ENCODE assay signal across 14 cellular contexts in genomic region chr5:169742773-169743296, GRCh38.
DNase-seq lines count a peak whose midpoint lies in the region; ATAC-seq and TF ChIP-seq lines count a peak whose summit lies in the region.
"Had no signal": no experiment of that assay in that cellular context is flagged by ENCODE, and none has a peak within 500 bp of the region (broad histone marks: within the 10 kb centered on the region; RNA-seq: fewer than 3 reads in every experiment).

No MANE protein-coding gene starts in this region.

- intact Hi-C loops in CD14-positive monocyte (cut with micrococcal nuclease), result no loop called here
- intact Hi-C loops in sigmoid colon (cut with DNase I), result no loop called here

- H3K27me3 Mint-ChIP-seq in CD14-positive monocyte (ENCODE audit: low read depth in 3 of 3), result no peaks in the 10 kb centered on the region
- no peaks in the 10 kb centered on the region for H3K27me3 Mint-ChIP-seq in activated CD8-positive, alpha-beta T cell treated with anti-CD3 and anti-CD28 coated beads, Interleukin-2, amount 10 ng/mL, durations not matched to agents 7 days and 5 days (ENCODE audit: low read depth)
- H3K27me3 Mint-ChIP-seq in stimulated activated naive B cell treated with anti-CD40 and anti-IgM and Interleukin-4, amounts not matched to agents 10 μg/mL and 1 μg/mL and 100 μg/mL, for 72 hours, result no peaks in the 10 kb centered on the region
- H3K27me3 Mint-ChIP-seq: activated CD4-positive, alpha-beta memory T cell treated with anti-CD3 and anti-CD28 coated beads for 36 hours; T-cell had no signal

- H3K27ac Mint-ChIP-seq in CD14-positive monocyte, result peak overlapping the region; percentile 68 to 92 (median 80)
- H3K27ac Mint-ChIP-seq in activated CD8-positive, alpha-beta T cell treated with anti-CD3 and anti-CD28 coated beads, Interleukin-2, amount 10 ng/mL, durations not matched to agents 7 days and 5 days, result no peak overlapping the region
- H3K27ac Mint-ChIP-seq in stimulated activated naive B cell treated with anti-CD40 and anti-IgM and Interleukin-4, amounts not matched to agents 10 μg/mL and 1 μg/mL and 100 μg/mL, for 72 hours, result no peak overlapping the region
- H3K27ac Mint-ChIP-seq: activated CD4-positive, alpha-beta memory T cell treated with anti-CD3 and anti-CD28 coated beads for 36 hours; nephron; T-cell had no signal

- no peak for TF ChIP-seq CTCF in CD14-positive monocyte (IDR thresholded peaks at IDR 0.05)
- no peak for TF ChIP-seq CTCF in neutrophil (IDR thresholded peaks at IDR 0.05)
- no peak for TF ChIP-seq CTCF in sigmoid colon (IDR thresholded peaks at IDR 0.05)

- 73 to 80% methylated on average over 7 of the region's 7 CpGs for WGBS in sigmoid colon, 2 donors

- no peak overlapping the region for H3K4me3 Mint-ChIP-seq in CD14-positive monocyte
- no peak overlapping the region for H3K4me3 Mint-ChIP-seq in activated CD8-positive, alpha-beta T cell treated with anti-CD3 and anti-CD28 coated beads, Interleukin-2, amount 10 ng/mL, durations not matched to agents 7 days and 5 days
- H3K4me3 Mint-ChIP-seq in stimulated activated naive B cell treated with anti-CD40 and anti-IgM and Interleukin-4, amounts not matched to agents 10 μg/mL and 1 μg/mL and 100 μg/mL, for 72 hours, result no peak overlapping the region
- H3K4me3 Mint-ChIP-seq: activated CD4-positive, alpha-beta memory T cell treated with anti-CD3 and anti-CD28 coated beads for 36 hours; immature natural killer cell; nephron; T-cell had no signal

- H3K9me3 Mint-ChIP-seq in CD14-positive monocyte, result no peaks in the 10 kb centered on the region
- H3K9me3 Mint-ChIP-seq in activated CD8-positive, alpha-beta T cell treated with anti-CD3 and anti-CD28 coated beads, Interleukin-2, amount 10 ng/mL, durations not matched to agents 7 days and 5 days (ENCODE audit: insufficient read depth), result no peaks in the 10 kb centered on the region
- H3K9me3 Mint-ChIP-seq in stimulated activated naive B cell treated with anti-CD40 and anti-IgM and Interleukin-4, amounts not matched to agents 10 μg/mL and 1 μg/mL and 100 μg/mL, for 72 hours, result no peaks in the 10 kb centered on the region
- H3K9me3 Mint-ChIP-seq: activated CD4-positive, alpha-beta memory T cell treated with anti-CD3 and anti-CD28 coated beads for 36 hours; immature natural killer cell; nephron; T-cell had no signal

- H3K4me1 ChIP-seq in neutrophil (ENCODE audit: control insufficient read depth in 1 of 2, insufficient read depth in 1 of 2, low read depth in 1 of 2, low read length in 1 of 2) (peaks cover 14 to 16% of the 10 kb centered on the region in 2 experiments), sigmoid colon (no peaks in the 10 kb centered on the region)

- H3K4me3 ChIP-seq in neutrophil (ENCODE audit: low read depth in 1 of 2, low read length in 1 of 2) (no peak overlapping the region), sigmoid colon (no peak overlapping the region)

- peaks cover 7% of the 10 kb centered on the region for H3K4me1 Mint-ChIP-seq in CD14-positive monocyte
- H3K4me1 Mint-ChIP-seq in activated CD8-positive, alpha-beta T cell treated with anti-CD3 and anti-CD28 coated beads, Interleukin-2, amount 10 ng/mL, durations not matched to agents 7 days and 5 days (ENCODE audit: low read depth), result no peaks in the 10 kb centered on the region
- peaks cover 15% of the 10 kb centered on the region in 2 donors for H3K4me1 Mint-ChIP-seq in stimulated activated naive B cell treated with anti-CD40 and anti-IgM and Interleukin-4, amounts not matched to agents 10 μg/mL and 1 μg/mL and 100 μg/mL, for 72 hours

- no peak for TF ChIP-seq POLR2A in sigmoid colon (IDR thresholded peaks at IDR 0.05)

- DNase-seq in CD14-positive monocyte (ENCODE audit: low spot score) (no peak), NCI-H524 (lab: John Stamatoyannopoulos, UW) (peak; percentile 85 to 88), epidermal melanocyte (ENCODE audit: insufficient read length, low spot score) (peak; percentile 61), sigmoid colon (no peak)
- no peak for DNase-seq in activated CD8-positive, alpha-beta T cell treated with anti-CD3 and anti-CD28 coated beads, Interleukin-2, amount 10 ng/mL, durations not matched to agents 7 days and 5 days
- DNase-seq in stimulated activated naive B cell treated with anti-CD40 and anti-IgM and Interleukin-4, amounts not matched to agents 10 μg/mL and 1 μg/mL and 100 μg/mL, for 72 hours, result no peak
- DNase-seq: activated CD4-positive, alpha-beta memory T cell treated with anti-CD3 and anti-CD28 coated beads for 36 hours; immature natural killer cell; NCI-H1417; stimulated activated CD4-positive, alpha-beta T cell treated with anti-CD3 and anti-CD28 coated beads, Interleukin-15, amount 100 ng/mL, for 24 hours; T-cell had no signal

- H3K36me3 ChIP-seq in neutrophil (peaks cover 83% of the 10 kb centered on the region), sigmoid colon (no peaks in the 10 kb centered on the region)

- no peak for ATAC-seq in activated CD8-positive, alpha-beta T cell treated with anti-CD3 and anti-CD28 coated beads, Interleukin-2, amount 10 ng/mL, durations not matched to agents 7 days and 5 days
- ATAC-seq in stimulated activated naive B cell treated with anti-CD40 and anti-IgM and Interleukin-4, amounts not matched to agents 10 μg/mL and 1 μg/mL and 100 μg/mL, for 72 hours (replicated peaks), result no peak
- ATAC-seq in GM21367 (IDR thresholded peaks at IDR 0.05; ENCODE audit: unreplicated experiment), result no peak
- ATAC-seq: T-cell had no signal

- H3K27me3 ChIP-seq in neutrophil (no peaks in the 10 kb centered on the region), sigmoid colon (no peaks in the 10 kb centered on the region)

- peaks cover 86 to 91% of the 10 kb centered on the region in 2 donors for H3K36me3 Mint-ChIP-seq in CD14-positive monocyte
- H3K36me3 Mint-ChIP-seq in activated CD8-positive, alpha-beta T cell treated with anti-CD3 and anti-CD28 coated beads, Interleukin-2, amount 10 ng/mL, durations not matched to agents 7 days and 5 days (ENCODE audit: low read depth), result peaks cover 75% of the 10 kb centered on the region
- H3K36me3 Mint-ChIP-seq in stimulated activated naive B cell treated with anti-CD40 and anti-IgM and Interleukin-4, amounts not matched to agents 10 μg/mL and 1 μg/mL and 100 μg/mL, for 72 hours, result peaks cover 56 to 84% of the 10 kb centered on the region in 2 donors

- no peak for TF ChIP-seq EP300 in sigmoid colon (IDR thresholded peaks at IDR 0.05)

- POLR2A ChIA-PET in activated CD8-positive, alpha-beta T cell treated with anti-CD3 and anti-CD28 coated beads, Interleukin-2, amount 10 ng/mL, durations not matched to agents 7 days and 5 days (lab: Charles Lee), result no interaction called here

- H3K27ac ChIP-seq in neutrophil, result peak overlapping the region; percentile 75
- no peak overlapping the region for H3K27ac ChIP-seq in sigmoid colon

- CTCF ChIA-PET in activated CD8-positive, alpha-beta T cell treated with anti-CD3 and anti-CD28 coated beads, Interleukin-2, amount 10 ng/mL, durations not matched to agents 7 days and 5 days (lab: Charles Lee), result no interaction called here

- H3K9me3 ChIP-seq in neutrophil (no peaks in the 10 kb centered on the region), sigmoid colon (no peaks in the 10 kb centered on the region)

Comparison
In these comparisons a context has a peak if more than half of its experiments do, and no peak if none do; other contexts are left out.
1. DNase-seq: peak in NCI-H524 (2 of 2) and epidermal melanocyte (single experiment); none in CD14-positive monocyte (single experiment), activated CD8-positive, alpha-beta T cell treated with anti-CD3 and anti-CD28 coated beads, Interleukin-2, amount 10 ng/mL, durations not matched to agents 7 days and 5 days (single experiment), sigmoid colon (single experiment) and stimulated activated naive B cell treated with anti-CD40 and anti-IgM and Interleukin-4, amounts not matched to agents 10 μg/mL and 1 μg/mL and 100 μg/mL, for 72 hours (single experiment).
2. H3K27ac Mint-ChIP-seq: peak in CD14-positive monocyte (7 of 7); none in activated CD8-positive, alpha-beta T cell treated with anti-CD3 and anti-CD28 coated beads, Interleukin-2, amount 10 ng/mL, durations not matched to agents 7 days and 5 days (single experiment) and stimulated activated naive B cell treated with anti-CD40 and anti-IgM and Interleukin-4, amounts not matched to agents 10 μg/mL and 1 μg/mL and 100 μg/mL, for 72 hours (single experiment).